ENCODE assay signal across 12 cellular contexts in the genomic region with DNA sequence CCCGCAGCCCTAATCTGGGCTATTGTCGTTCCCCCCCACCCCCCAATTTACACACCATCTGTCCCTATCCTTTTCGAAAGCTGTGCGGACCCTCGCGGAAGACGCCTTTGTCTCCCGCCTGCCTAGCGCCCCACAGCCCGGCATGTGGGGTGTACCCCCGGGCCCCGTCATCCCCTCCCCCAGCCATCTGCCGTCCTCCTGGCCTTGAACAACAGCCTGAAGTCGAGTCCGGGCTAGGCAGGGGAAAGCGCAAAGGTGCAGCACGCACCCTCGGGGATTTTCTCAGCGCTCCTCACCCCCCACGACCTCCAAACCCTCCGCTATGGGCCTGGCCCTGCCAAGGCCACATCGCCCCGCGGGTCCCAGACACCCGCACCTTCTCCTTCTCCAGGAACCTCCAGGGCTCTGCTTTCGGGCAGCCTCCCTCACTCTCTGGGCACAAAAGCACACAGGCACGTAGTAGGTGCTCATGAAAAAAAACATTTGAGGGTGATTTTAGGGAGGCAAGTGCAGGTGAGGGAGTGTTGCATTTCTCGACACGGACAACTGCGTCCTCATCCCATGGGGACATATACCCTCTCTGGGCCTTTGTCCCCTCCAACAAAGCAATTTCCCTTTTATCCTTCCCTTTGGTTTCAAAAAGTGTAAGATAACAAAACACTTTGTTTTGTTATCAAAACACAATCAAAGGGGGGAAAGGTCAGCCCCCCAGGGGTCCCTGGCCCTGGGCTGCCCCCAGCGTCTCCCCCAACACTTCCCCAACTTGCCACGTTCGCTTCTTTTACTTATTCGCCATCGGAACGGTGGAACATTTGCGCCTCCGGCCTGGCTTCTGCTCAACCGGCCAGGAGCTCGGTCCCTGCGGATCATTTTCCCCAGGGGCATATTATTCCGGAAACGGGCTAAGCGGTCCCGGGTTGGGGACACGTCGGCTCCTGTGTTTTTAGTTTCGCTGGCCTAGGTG. TPM values are rescaled to one million over a fixed set of nuclear protein-coding genes. Genes with fewer than 3 reads are reported as not detected.
A peak's percentile ranks its signal among the peaks of the same experiment; 100 is the strongest.
DNase-seq lines count a peak whose midpoint lies in the region; ATAC-seq, FAIRE-seq and TF ChIP-seq lines count a peak whose summit lies in the region.
"Had no signal": no experiment of that assay in that cellular context is flagged by ENCODE, and none has a peak within 500 bp of the region (broad histone marks: within the 10 kb centered on the region; RNA-seq: fewer than 3 reads in every experiment).

No MANE protein-coding gene starts in this region.

- no peak for ATAC-seq in GM18873 (IDR thresholded peaks at IDR 0.05; ENCODE audit: low FRiP score, unreplicated experiment)

- H3K36me3 ChIP-seq in MM.1S (replicated peaks; ENCODE audit: insufficient read depth, low read length) = no peaks in the 10 kb centered on the region
- H3K36me3 ChIP-seq in astrocyte (ENCODE audit: insufficient read depth, low read length) = no peaks in the 10 kb centered on the region
- H3K36me3 ChIP-seq in neutrophil = peaks cover 6% of the 10 kb centered on the region
- H3K36me3 ChIP-seq: thyroid gland had no signal

- H3K4me3 ChIP-seq in MM.1S (ENCODE audit: low read length) (no peak overlapping the region), astrocyte (ENCODE audit: insufficient read depth, low read depth, low read length) (no peak overlapping the region), neutrophil (ENCODE audit: low read depth in 1 of 2, low read length in 1 of 2) (peak overlapping the region; percentile 12 to 84)

- H3K4me2 ChIP-seq in MM.1S (ENCODE audit: low read depth, low read length) (peak overlapping the region; percentile 54; the same call in 1 of the 2 replicates), astrocyte (ENCODE audit: low read length) (peak overlapping the region; percentile 82)

- H3F3A ChIP-seq in MM.1S (ENCODE audit: insufficient read depth, low read length) = peaks cover 13% of the 10 kb centered on the region

- no peak overlapping the region for H3K27ac ChIP-seq in MM.1S (ENCODE audit: low read length)
- no peak overlapping the region for H3K27ac ChIP-seq in astrocyte (ENCODE audit: low read depth, low read length)
- H3K27ac ChIP-seq in neutrophil = no peak overlapping the region
- H3K27ac ChIP-seq: thyroid gland had no signal

- peaks cover 44% of the 10 kb centered on the region for H3K27me3 Mint-ChIP-seq in astrocyte (ENCODE audit: low read depth, unreplicated experiment)

- peaks cover 3% of the 10 kb centered on the region for H3K36me3 Mint-ChIP-seq in astrocyte (ENCODE audit: low read depth, unreplicated experiment)

- H3K79me2 ChIP-seq in MM.1S (ENCODE audit: low read length) = no peaks in the 10 kb centered on the region
- H3K79me2 ChIP-seq in astrocyte (ENCODE audit: insufficient read depth, low read length) = no peaks in the 10 kb centered on the region

- peaks cover 57% of the 10 kb centered on the region for H3K27me3 ChIP-seq in MM.1S (replicated peaks; ENCODE audit: insufficient read depth, low read length)
- H3K27me3 ChIP-seq in astrocyte (ENCODE audit: insufficient read depth, low read length) = peaks cover 52% of the 10 kb centered on the region
- peaks cover 64% of the 10 kb centered on the region for H3K27me3 ChIP-seq in neutrophil

- peak overlapping the region; percentile 35 for H3K4me3 Mint-ChIP-seq in astrocyte (ENCODE audit: unreplicated experiment)

- no peak overlapping the region for H3K9ac ChIP-seq in MM.1S (ENCODE audit: low read length)
- H3K9ac ChIP-seq in astrocyte (ENCODE audit: low read length) = no peak overlapping the region

- H2AFZ ChIP-seq in MM.1S (ENCODE audit: low read length) (no peak overlapping the region), astrocyte (ENCODE audit: low read depth, low read length) (no peak overlapping the region)

- no peaks in the 10 kb centered on the region for H3K9me2 ChIP-seq in MM.1S (replicated peaks; ENCODE audit: insufficient read depth, low read length)

- no peaks in the 10 kb centered on the region for H3K9me3 Mint-ChIP-seq in astrocyte (ENCODE audit: unreplicated experiment)

- no peak overlapping the region for H3K27ac Mint-ChIP-seq in astrocyte (ENCODE audit: unreplicated experiment)

- H3K4me1 ChIP-seq in MM.1S (ENCODE audit: low read length) (peaks cover 15% of the 10 kb centered on the region), astrocyte (ENCODE audit: insufficient read depth, low read length) (peaks cover 7% of the 10 kb centered on the region), neutrophil (ENCODE audit: control insufficient read depth in 1 of 2, insufficient read depth in 1 of 2, low read depth in 1 of 2, low read length in 1 of 2) (peaks cover 35 to 41% of the 10 kb centered on the region in 2 experiments)

- no peaks in the 10 kb centered on the region for H3K9me3 ChIP-seq in MM.1S (replicated peaks; ENCODE audit: insufficient read depth, low read length)
- H3K9me3 ChIP-seq in astrocyte (ENCODE audit: insufficient read depth, low read depth, low read length) = no peaks in the 10 kb centered on the region
- H3K9me3 ChIP-seq in neutrophil = no peaks in the 10 kb centered on the region
- H3K9me3 ChIP-seq: thyroid gland had no signal

- no peak for FAIRE-seq in astrocyte (lab: Jason Lieb, UNC)
- FAIRE-seq: A204.1 had no signal

- H4K20me1 ChIP-seq in MM.1S (ENCODE audit: insufficient read depth, low read length) (no peaks in the 10 kb centered on the region), astrocyte (ENCODE audit: insufficient read depth, low read length) (peaks cover 11% of the 10 kb centered on the region)

- DNase-seq in DMS 273 (lab: John Stamatoyannopoulos, UW; ENCODE audit: unreplicated experiment) = peak; percentile 78
- no peak for DNase-seq in DMS 273 treated with DMSO at 0.1 percent for 48 hours (lab: John Stamatoyannopoulos, UW)
- no peak for DNase-seq in MM.1S
- DNase-seq in astrocyte (ENCODE audit: low read depth) = no peak
- DNase-seq in NCI-H774 (lab: John Stamatoyannopoulos, UW) = no peak
- DNase-seq in NCI-H345 (lab: John Stamatoyannopoulos, UW) = no peak
- DNase-seq: Right ventricle myocardium superior had no signal

- H3K4me1 Mint-ChIP-seq in astrocyte (ENCODE audit: low read depth, unreplicated experiment) = peaks cover 10% of the 10 kb centered on the region

- TF ChIP-seq CTCF in MM.1S (IDR thresholded peaks at IDR 0.05; ENCODE audit: low read length) (no peak), astrocyte (IDR thresholded peaks at IDR 0.05; ENCODE audit: insufficient read depth, low read depth, low read length) (no peak), neutrophil (IDR thresholded peaks at IDR 0.05) (no peak)

RNA-seq across cellular contexts. Expression of a gene that starts 16.4 kb away (rescaled TPM):
- 91.0 and 97.3 TPM in 2 replicates for total RNA-seq in astrocyte

RNA-seq across cellular contexts. Expression of a gene that starts 17.7 kb away (rescaled TPM):
- 1.5 and 1.6 TPM in 2 replicates for total RNA-seq in astrocyte
- total RNA-seq: myocyte, Right ventricle myocardium superior had no signal

RNA-seq across cellular contexts. Expression of a gene that starts 58.7 kb away (rescaled TPM):
- total RNA-seq in astrocyte = 2.6 and 2.8 TPM in 2 replicates

Comparison
In these comparisons a context has a peak if more than half of its experiments do, and no peak if none do; other contexts are left out.
1. H3K4me3 ChIP-seq: peak in neutrophil (2 of 2); none in MM.1S (single experiment) and astrocyte (single experiment).